In genomic region chr11:16986434-16987204, GRCh38 we compare ENCODE assay signal across 8 cellular contexts.
DNase-seq lines count a peak whose midpoint lies in the region; ATAC-seq and TF ChIP-seq lines count a peak whose summit lies in the region.

No MANE protein-coding gene starts in this region.

- peak; percentile 99 for ATAC-seq in GM19438 (IDR thresholded peaks at IDR 0.05; ENCODE audit: low read depth, unreplicated experiment)
- ATAC-seq in HG03439 (IDR thresholded peaks at IDR 0.05; ENCODE audit: unreplicated experiment), result peak; percentile 90

- no peak overlapping the region for H3K4me3 ChIP-seq in foreskin fibroblast (ENCODE audit: low read depth in 1 of 2, low read length in 2 of 2)

- TF ChIP-seq CTCF in foreskin fibroblast (IDR thresholded peaks at IDR 0.05; ENCODE audit: low read depth, low read length), result no peak

- DNase-seq in COLO668 (lab: John Stamatoyannopoulos, UW; ENCODE audit: unreplicated experiment), result peak; percentile 18
- peak; percentile 37 to 60 for DNase-seq in activated CD4-positive, alpha-beta T cell treated with anti-CD3 and anti-CD28 coated beads, Interleukin-2, amount 50 U/mL, for 48 hours
- peak; percentile 34 for DNase-seq in iPS-NIHi7 (ENCODE audit: extremely low spot score)
- peak; percentile 2 to 11 for DNase-seq in stimulated activated CD8-positive, alpha-beta memory T cell treated with anti-CD3 and anti-CD28 coated beads, Interleukin-2, amount 100 ng/mL, for 1 hour (ENCODE audit: low read depth in 2 of 2)
- no peak for DNase-seq in foreskin fibroblast
- DNase-seq in KG1 (lab: John Stamatoyannopoulos, UW), result no peak

Comparison
In these comparisons a context has a peak if more than half of its experiments do, and no peak if none do; other contexts are left out.
1. DNase-seq: peak in COLO668 (single experiment), activated CD4-positive, alpha-beta T cell treated with anti-CD3 and anti-CD28 coated beads, Interleukin-2, amount 50 U/mL, for 48 hours (2 of 2), iPS-NIHi7 (single experiment) and stimulated activated CD8-positive, alpha-beta memory T cell treated with anti-CD3 and anti-CD28 coated beads, Interleukin-2, amount 100 ng/mL, for 1 hour (2 of 2); none in foreskin fibroblast (0 of 2) and KG1 (single experiment).